ENCODE assay signal across 19 cellular contexts in the genomic region with DNA sequence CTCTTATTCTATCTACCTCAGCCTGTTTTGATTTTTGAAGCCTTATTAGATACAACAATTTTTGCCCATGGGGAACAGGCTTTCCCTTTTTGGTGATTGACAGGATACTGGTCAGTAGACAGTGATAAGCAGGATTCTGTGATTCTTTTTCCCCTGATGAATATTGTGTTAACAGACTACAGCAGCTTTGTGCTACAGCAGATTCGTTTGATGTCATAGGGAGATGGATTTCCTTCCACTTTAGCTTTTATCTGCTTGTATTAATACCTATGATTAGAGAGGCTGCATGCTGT.
DNase-seq lines count a peak whose midpoint lies in the region; ATAC-seq, FAIRE-seq and TF ChIP-seq lines count a peak whose summit lies in the region.
"Had no signal": no experiment of that assay in that cellular context is flagged by ENCODE, and none has a peak within 500 bp of the region (broad histone marks: within the 10 kb centered on the region; RNA-seq: fewer than 3 reads in every experiment).

No MANE protein-coding gene starts in this region.

- no TSS peak for BruUV-seq in GM12878 (replicated peaks; lab: Mats Ljungman, UMichigan)

- peaks cover 0 to 27% (median 6%) of the 10 kb centered on the region in 5 donors for H3K36me3 Mint-ChIP-seq in naive thymus-derived CD4-positive, alpha-beta T cell

- 100% methylated on average over 1 of the region's 1 CpG for WGBS in GM12878 (ENCODE audit: insufficient coverage, insufficient replicate concordance, low lambda C conversion rate, missing lambda C conversion rate)

- no peak overlapping the region for H3K4me3 ChIP-seq in GM12878
- no peak overlapping the region for H3K4me3 ChIP-seq in naive thymus-derived CD4-positive, alpha-beta T cell (ENCODE audit: low read length)
- H3K4me3 ChIP-seq: HAP-1, Peyer's patch had no signal

- intact Hi-C loops in GM12878 (cut with micrococcal nuclease; ENCODE audit: unreplicated experiment): no loop called here
- intact Hi-C loops in naive thymus-derived CD4-positive, alpha-beta T cell (cut with micrococcal nuclease): no loop called here

- POLR2A ChIA-PET in GM12878 (lab: Charles Lee): interaction anchor here (0.5 kb wide), 1 partner anchor 722 kb away, joined by 4 read pairs; no protein-coding TSS in a partner anchor
- POLR2A ChIA-PET in naive thymus-derived CD4-positive, alpha-beta T cell (lab: Charles Lee): no interaction called here

- H3K4me2 ChIP-seq in GM12878 (ENCODE audit: control insufficient read depth, insufficient read depth): no peak overlapping the region

- TF ChIP-seq POLR2A in GM12878 (IDR thresholded peaks at IDR 0.05; ENCODE audit: low read depth, low read length): no peak

- peak; percentile 16 for FAIRE-seq in D721Med (lab: Jason Lieb, UNC)
- no peak for FAIRE-seq in GM12878 (lab: Jason Lieb, UNC)

- DNase-seq in D721Med (ENCODE audit: insufficient read length, low spot score) (no peak), NCI-H524 (lab: John Stamatoyannopoulos, UW) (peak; percentile 19 to 72), GM12878 (ENCODE audit: low read depth, low spot score) (no peak), NCI-H2196 (lab: John Stamatoyannopoulos, UW; ENCODE audit: unreplicated experiment) (no peak), GDM1 (lab: John Stamatoyannopoulos, UW) (no peak)
- DNase-seq in naive thymus-derived CD4-positive, alpha-beta T cell: no peak
- no peak for DNase-seq in activated naive CD4-positive, alpha-beta T cell treated with Interleukin-2 at 50 U/mL for 16 hours
- DNase-seq: COR-L47, DMS53, KG1, NCI-H1048, NCI-H2081 treated with DMSO at 0.1 percent for 48 hours, NCI-H226, NCI-H526 treated with DMSO at 0.1 percent for 48 hours, Peyer's patch, T-cell, T-helper 9 cell had no signal

- H3K4me3 Mint-ChIP-seq in naive thymus-derived CD4-positive, alpha-beta T cell: no peak overlapping the region
- H3K4me3 Mint-ChIP-seq: T-cell had no signal

- SMC1A ChIA-PET in GM12878 (lab: Charles Lee; ENCODE audit: uncharacterized antibody, unreplicated experiment): interaction anchor here (1.0 to 3.2 kb wide), 7 partner anchors 10 to 198 kb away, joined by 3 to 16 read pairs (median 5); no protein-coding TSS in a partner anchor

- no peaks in the 10 kb centered on the region for H4K20me1 ChIP-seq in GM12878 (ENCODE audit: control insufficient read depth, insufficient read depth)

- H3K9ac ChIP-seq in GM12878 (ENCODE audit: control insufficient read depth, insufficient read depth, low read length): no peak overlapping the region

- no peak for TF ChIP-seq RAD21 in GM12878 (IDR thresholded peaks at IDR 0.05; ENCODE audit: insufficient read depth, low read depth, low read length)

- no peaks in the 10 kb centered on the region for H3K9me3 ChIP-seq in GM12878 (replicated peaks; ENCODE audit: control insufficient read depth, insufficient read depth, low read length)
- H3K9me3 ChIP-seq in naive thymus-derived CD4-positive, alpha-beta T cell (ENCODE audit: control insufficient read depth in 2 of 3, low read length in 3 of 3): no peaks in the 10 kb centered on the region
- H3K9me3 ChIP-seq: HAP-1, Peyer's patch had no signal

- in situ Hi-C loops in GM12878 (cut with MboI): no loop called here

- no peaks in the 10 kb centered on the region for H3K9me3 Mint-ChIP-seq in naive thymus-derived CD4-positive, alpha-beta T cell
- H3K9me3 Mint-ChIP-seq: T-cell had no signal

- RAD21 ChIA-PET in GM12878 (lab: Charles Lee; ENCODE audit: unreplicated experiment): interaction anchor here (0.7 kb wide), 1 partner anchor 427 kb away, joined by 3 read pairs; no protein-coding TSS in a partner anchor

- no peaks in the 10 kb centered on the region; a peak in 1 of 4 replicates for H3K36me3 ChIP-seq in GM12878 (ENCODE audit: control insufficient read depth in 2 of 2, insufficient read depth in 2 of 2, low read length in 1 of 2)
- H3K36me3 ChIP-seq in naive thymus-derived CD4-positive, alpha-beta T cell (ENCODE audit: control insufficient read depth in 2 of 3, insufficient read depth in 3 of 3, low read length in 3 of 3): no peaks in the 10 kb centered on the region
- H3K36me3 ChIP-seq: HAP-1, Peyer's patch had no signal

- no peaks in the 10 kb centered on the region for H3K27me3 Mint-ChIP-seq in naive thymus-derived CD4-positive, alpha-beta T cell
- H3K27me3 Mint-ChIP-seq: T-cell had no signal

- H3K27ac ChIP-seq in GM12878 (ENCODE audit: control insufficient read depth, insufficient read depth): no peak overlapping the region
- no peak overlapping the region for H3K27ac ChIP-seq in naive thymus-derived CD4-positive, alpha-beta T cell (ENCODE audit: low read depth, low read length)
- H3K27ac ChIP-seq: Peyer's patch had no signal

- 0 out of 2 replicates have a peak, but pooled peaks cover 5% of the 10 kb centered on the region for H3K4me1 ChIP-seq in GM12878 (ENCODE audit: control insufficient read depth, insufficient read depth, low read length)
- H3K4me1 ChIP-seq in naive thymus-derived CD4-positive, alpha-beta T cell (ENCODE audit: control insufficient read depth in 2 of 2, insufficient read depth in 2 of 2, low read length in 2 of 2): no peaks in the 10 kb centered on the region
- H3K4me1 ChIP-seq: Peyer's patch had no signal

- H3K27me3 ChIP-seq in GM12878 (replicated peaks in 1 of 2; ENCODE audit: control insufficient read depth in 2 of 2, insufficient read depth in 2 of 2, low read length in 1 of 2): no peaks in the 10 kb centered on the region
- no peaks in the 10 kb centered on the region for H3K27me3 ChIP-seq in naive thymus-derived CD4-positive, alpha-beta T cell (ENCODE audit: control insufficient read depth in 2 of 2, insufficient read depth in 2 of 2, low read length in 2 of 2)
- H3K27me3 ChIP-seq: Peyer's patch had no signal

- TF ChIP-seq EP300 in GM12878 (IDR thresholded peaks at IDR 0.05; ENCODE audit: borderline replicate concordance in 1 of 2, control insufficient read depth in 1 of 2, low read depth in 2 of 2, low read length in 2 of 2): no peak

- peaks cover 22 to 76% (median 49%) of the 10 kb centered on the region in 7 donors for H3K4me1 Mint-ChIP-seq in naive thymus-derived CD4-positive, alpha-beta T cell

- TF ChIP-seq CTCF in D721Med (IDR thresholded peaks at IDR 0.05; ENCODE audit: insufficient read depth, missing control alignments) (no peak), GM12878 (IDR thresholded peaks at IDR 0.05 in 2 of 3, conservative IDR thresholded peaks at IDR 0.05 in 1 of 3; ENCODE audit: control insufficient read depth in 2 of 3, extremely low read depth in 1 of 3, insufficient read depth in 1 of 3, low read depth in 3 of 3, low read length in 3 of 3) (no peak)

- H3K79me2 ChIP-seq in GM12878 (ENCODE audit: control insufficient read depth, insufficient read depth, low read length): peaks cover 30% of the 10 kb centered on the region

- peak; percentile 12 for ATAC-seq in GM19455 (IDR thresholded peaks at IDR 0.05; ENCODE audit: unreplicated experiment)
- no peak for ATAC-seq in GM12878
- ATAC-seq in naive thymus-derived CD4-positive, alpha-beta T cell: no peak
- ATAC-seq: T-cell had no signal

- no peak overlapping the region for H3K27ac Mint-ChIP-seq in naive thymus-derived CD4-positive, alpha-beta T cell
- H3K27ac Mint-ChIP-seq: T-cell had no signal

- H2AFZ ChIP-seq in GM12878 (ENCODE audit: control insufficient read depth, low read depth, low read length): no peak overlapping the region

- CTCF ChIA-PET in GM12878 (lab: Yijun Ruan, JAX): interaction anchor here (0.9 to 2.9 kb wide), 2 partner anchors 9 to 74 kb away, joined by 6 to 18 read pairs; no protein-coding TSS in a partner anchor
- CTCF ChIA-PET in naive thymus-derived CD4-positive, alpha-beta T cell (lab: Charles Lee): interaction anchor here (2.2 kb wide), 1 partner anchor 9 kb away, joined by 5 read pairs; no protein-coding TSS in a partner anchor

TF ChIP-seq in GM12878, 131 proteins besides CTCF, POLR2A, EP300 and RAD21:
- no peak for TF ChIP-seq MTA3 (IDR thresholded peaks at IDR 0.05; ENCODE audit: borderline replicate concordance, low read length)
- TF ChIP-seq, protein P1, sequence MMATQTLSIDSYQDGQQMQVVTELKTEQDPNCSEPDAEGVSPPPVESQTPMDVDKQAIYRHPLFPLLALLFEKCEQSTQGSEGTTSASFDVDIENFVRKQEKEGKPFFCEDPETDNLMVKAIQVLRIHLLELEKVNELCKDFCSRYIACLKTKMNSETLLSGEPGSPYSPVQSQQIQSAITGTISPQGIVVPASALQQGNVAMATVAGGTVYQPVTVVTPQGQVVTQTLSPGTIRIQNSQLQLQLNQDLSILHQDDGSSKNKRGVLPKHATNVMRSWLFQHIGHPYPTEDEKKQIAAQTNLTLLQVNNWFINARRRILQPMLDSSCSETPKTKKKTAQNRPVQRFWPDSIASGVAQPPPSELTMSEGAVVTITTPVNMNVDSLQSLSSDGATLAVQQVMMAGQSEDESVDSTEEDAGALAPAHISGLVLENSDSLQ (IDR thresholded peaks at IDR 0.05): peak; percentile 44; the same call in 1 of the 2 replicates
TF ChIP-seq in GM12878: peak in this region for 1.

Comparison
In these comparisons a context has a peak if more than half of its experiments do, and no peak if none do; other contexts are left out.
1. DNase-seq: peak in NCI-H524 (2 of 2); none in D721Med (single experiment), GM12878 (single experiment), NCI-H2196 (single experiment), GDM1 (single experiment), naive thymus-derived CD4-positive, alpha-beta T cell (0 of 9) and activated naive CD4-positive, alpha-beta T cell treated with Interleukin-2 at 50 U/mL for 16 hours (single experiment).